Comparison of ENCODE assay signal across 1 cellular context in the genomic region with DNA sequence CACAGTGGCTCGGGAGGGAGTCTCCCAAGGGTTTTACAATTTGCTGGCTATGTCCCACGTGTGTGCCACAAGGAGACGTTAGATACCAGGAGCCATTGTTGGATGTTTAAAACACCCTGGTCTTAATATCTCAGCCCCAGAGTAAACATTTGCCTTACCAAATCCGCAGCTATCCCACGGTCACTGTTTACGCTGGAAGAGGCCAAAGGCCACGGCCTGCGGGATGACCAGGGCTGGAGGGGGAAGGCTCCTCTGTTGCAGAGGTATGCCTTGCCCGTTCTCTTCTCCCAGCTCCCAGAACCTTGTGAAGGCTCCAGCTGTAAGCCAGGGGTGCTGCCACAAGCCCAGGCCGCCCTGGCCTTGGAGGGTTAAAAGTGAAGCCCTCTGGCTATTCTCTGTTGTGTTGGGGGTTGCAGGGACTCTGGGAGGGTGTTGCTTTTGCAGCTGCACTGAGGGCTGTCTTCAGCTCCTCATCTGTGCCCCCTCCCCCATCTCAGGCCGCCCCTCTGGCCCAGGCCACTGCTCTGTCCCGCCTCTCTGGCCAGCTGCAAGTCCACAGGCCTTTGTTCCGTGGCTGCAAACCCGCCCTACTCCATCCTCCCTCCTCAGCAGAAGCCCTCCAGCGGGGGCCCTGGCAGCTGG.
TF ChIP-seq lines count a peak whose summit lies in the region.

No MANE protein-coding gene starts in this region.

TF ChIP-seq in HepG2, 621 proteins besides CTCF, POLR2A, EP300 and RAD21 (continued from another document and continues in another):
- TF ChIP-seq, protein P1, sequence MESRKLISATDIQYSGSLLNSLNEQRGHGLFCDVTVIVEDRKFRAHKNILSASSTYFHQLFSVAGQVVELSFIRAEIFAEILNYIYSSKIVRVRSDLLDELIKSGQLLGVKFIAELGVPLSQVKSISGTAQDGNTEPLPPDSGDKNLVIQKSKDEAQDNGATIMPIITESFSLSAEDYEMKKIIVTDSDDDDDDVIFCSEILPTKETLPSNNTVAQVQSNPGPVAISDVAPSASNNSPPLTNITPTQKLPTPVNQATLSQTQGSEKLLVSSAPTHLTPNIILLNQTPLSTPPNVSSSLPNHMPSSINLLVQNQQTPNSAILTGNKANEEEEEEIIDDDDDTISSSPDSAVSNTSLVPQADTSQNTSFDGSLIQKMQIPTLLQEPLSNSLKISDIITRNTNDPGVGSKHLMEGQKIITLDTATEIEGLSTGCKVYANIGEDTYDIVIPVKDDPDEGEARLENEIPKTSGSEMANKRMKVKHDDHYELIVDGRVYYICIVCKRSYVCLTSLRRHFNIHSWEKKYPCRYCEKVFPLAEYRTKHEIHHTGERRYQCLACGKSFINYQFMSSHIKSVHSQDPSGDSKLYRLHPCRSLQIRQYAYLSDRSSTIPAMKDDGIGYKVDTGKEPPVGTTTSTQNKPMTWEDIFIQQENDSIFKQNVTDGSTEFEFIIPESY (CRISPR knock-in tag; IDR thresholded peaks at IDR 0.05): no peak
- TF ChIP-seq WIZ (CRISPR knock-in tag; IDR thresholded peaks at IDR 0.05) (no peak), SP140L (CRISPR knock-in tag; IDR thresholded peaks at IDR 0.05; ENCODE audit: borderline replicate concordance) (no peak), ZNF614 (CRISPR knock-in tag; IDR thresholded peaks at IDR 0.05; ENCODE audit: borderline replicate concordance) (0 out of 2 replicates have a peak, but pooled peaks have one; percentile 21), ZFY (CRISPR knock-in tag; IDR thresholded peaks at IDR 0.05) (0 out of 2 replicates have a peak, but pooled peaks have one; percentile 22), ZNF431 (CRISPR knock-in tag; IDR thresholded peaks at IDR 0.05; ENCODE audit: borderline replicate concordance, low read depth) (no peak), ZBTB3 (CRISPR knock-in tag; IDR thresholded peaks at IDR 0.05; ENCODE audit: borderline replicate concordance, low read depth) (no peak), NR2F2 (IDR thresholded peaks at IDR 0.05; ENCODE audit: borderline replicate concordance, low read depth) (peak; percentile 89), XBP1 (CRISPR knock-in tag; IDR thresholded peaks at IDR 0.05) (no peak), KDM1A (CRISPR knock-in tag; IDR thresholded peaks at IDR 0.05) (no peak), ZNF430 (CRISPR knock-in tag; IDR thresholded peaks at IDR 0.05) (no peak), MEIS2 (CRISPR knock-in tag; IDR thresholded peaks at IDR 0.05) (0 out of 2 replicates have a peak, but pooled peaks have one; percentile 26), KDM5B (CRISPR knock-in tag; IDR thresholded peaks at IDR 0.05; ENCODE audit: borderline replicate concordance) (peak; percentile 39; the same call in 1 of the 2 replicates), MTF1 (CRISPR knock-in tag; IDR thresholded peaks at IDR 0.05) (no peak), AHR (CRISPR knock-in tag; IDR thresholded peaks at IDR 0.05) (no peak), CREB1 (IDR thresholded peaks at IDR 0.05) (no peak), CREB1 (CRISPR knock-in tag; IDR thresholded peaks at IDR 0.05) (no peak), FLYWCH1 (CRISPR knock-in tag; IDR thresholded peaks at IDR 0.05) (no peak), ZNF598 (CRISPR knock-in tag; IDR thresholded peaks at IDR 0.05; ENCODE audit: borderline replicate concordance) (no peak), ZNF607 (CRISPR knock-in tag; IDR thresholded peaks at IDR 0.05; ENCODE audit: borderline replicate concordance) (no peak), U2AF1 (optimal IDR thresholded peaks at IDR 0.05; ENCODE audit: low read depth, low read length) (no peak), HES4 (CRISPR knock-in tag; IDR thresholded peaks at IDR 0.05; ENCODE audit: borderline replicate concordance) (no peak), GLI4 (CRISPR knock-in tag; IDR thresholded peaks at IDR 0.05; ENCODE audit: borderline replicate concordance) (no peak), ZNF790 (CRISPR knock-in tag; IDR thresholded peaks at IDR 0.05; ENCODE audit: borderline replicate concordance) (no peak), ZSCAN30 (CRISPR knock-in tag; IDR thresholded peaks at IDR 0.05) (no peak), ZNF782 (CRISPR knock-in tag; IDR thresholded peaks at IDR 0.05; ENCODE audit: borderline replicate concordance) (no peak), ZNF350 (CRISPR knock-in tag; IDR thresholded peaks at IDR 0.05; ENCODE audit: borderline replicate concordance, low read depth) (peak; percentile 71; the same call in 1 of the 2 replicates), KLF11 (CRISPR knock-in tag; IDR thresholded peaks at IDR 0.05) (no peak), GABPA (IDR thresholded peaks at IDR 0.05; ENCODE audit: low read depth, low read length) (no peak), GABPA (CRISPR knock-in tag; IDR thresholded peaks at IDR 0.05; ENCODE audit: low read depth) (no peak)
- TF ChIP-seq, protein P2, sequence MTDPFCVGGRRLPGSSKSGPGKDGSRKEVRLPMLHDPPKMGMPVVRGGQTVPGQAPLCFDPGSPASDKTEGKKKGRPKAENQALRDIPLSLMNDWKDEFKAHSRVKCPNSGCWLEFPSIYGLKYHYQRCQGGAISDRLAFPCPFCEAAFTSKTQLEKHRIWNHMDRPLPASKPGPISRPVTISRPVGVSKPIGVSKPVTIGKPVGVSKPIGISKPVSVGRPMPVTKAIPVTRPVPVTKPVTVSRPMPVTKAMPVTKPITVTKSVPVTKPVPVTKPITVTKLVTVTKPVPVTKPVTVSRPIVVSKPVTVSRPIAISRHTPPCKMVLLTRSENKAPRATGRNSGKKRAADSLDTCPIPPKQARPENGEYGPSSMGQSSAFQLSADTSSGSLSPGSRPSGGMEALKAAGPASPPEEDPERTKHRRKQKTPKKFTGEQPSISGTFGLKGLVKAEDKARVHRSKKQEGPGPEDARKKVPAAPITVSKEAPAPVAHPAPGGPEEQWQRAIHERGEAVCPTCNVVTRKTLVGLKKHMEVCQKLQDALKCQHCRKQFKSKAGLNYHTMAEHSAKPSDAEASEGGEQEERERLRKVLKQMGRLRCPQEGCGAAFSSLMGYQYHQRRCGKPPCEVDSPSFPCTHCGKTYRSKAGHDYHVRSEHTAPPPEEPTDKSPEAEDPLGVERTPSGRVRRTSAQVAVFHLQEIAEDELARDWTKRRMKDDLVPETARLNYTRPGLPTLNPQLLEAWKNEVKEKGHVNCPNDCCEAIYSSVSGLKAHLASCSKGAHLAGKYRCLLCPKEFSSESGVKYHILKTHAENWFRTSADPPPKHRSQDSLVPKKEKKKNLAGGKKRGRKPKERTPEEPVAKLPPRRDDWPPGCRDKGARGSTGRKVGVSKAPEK (CRISPR knock-in tag; IDR thresholded peaks at IDR 0.05; ENCODE audit: borderline replicate concordance): no peak
- TF ChIP-seq, protein P3, sequence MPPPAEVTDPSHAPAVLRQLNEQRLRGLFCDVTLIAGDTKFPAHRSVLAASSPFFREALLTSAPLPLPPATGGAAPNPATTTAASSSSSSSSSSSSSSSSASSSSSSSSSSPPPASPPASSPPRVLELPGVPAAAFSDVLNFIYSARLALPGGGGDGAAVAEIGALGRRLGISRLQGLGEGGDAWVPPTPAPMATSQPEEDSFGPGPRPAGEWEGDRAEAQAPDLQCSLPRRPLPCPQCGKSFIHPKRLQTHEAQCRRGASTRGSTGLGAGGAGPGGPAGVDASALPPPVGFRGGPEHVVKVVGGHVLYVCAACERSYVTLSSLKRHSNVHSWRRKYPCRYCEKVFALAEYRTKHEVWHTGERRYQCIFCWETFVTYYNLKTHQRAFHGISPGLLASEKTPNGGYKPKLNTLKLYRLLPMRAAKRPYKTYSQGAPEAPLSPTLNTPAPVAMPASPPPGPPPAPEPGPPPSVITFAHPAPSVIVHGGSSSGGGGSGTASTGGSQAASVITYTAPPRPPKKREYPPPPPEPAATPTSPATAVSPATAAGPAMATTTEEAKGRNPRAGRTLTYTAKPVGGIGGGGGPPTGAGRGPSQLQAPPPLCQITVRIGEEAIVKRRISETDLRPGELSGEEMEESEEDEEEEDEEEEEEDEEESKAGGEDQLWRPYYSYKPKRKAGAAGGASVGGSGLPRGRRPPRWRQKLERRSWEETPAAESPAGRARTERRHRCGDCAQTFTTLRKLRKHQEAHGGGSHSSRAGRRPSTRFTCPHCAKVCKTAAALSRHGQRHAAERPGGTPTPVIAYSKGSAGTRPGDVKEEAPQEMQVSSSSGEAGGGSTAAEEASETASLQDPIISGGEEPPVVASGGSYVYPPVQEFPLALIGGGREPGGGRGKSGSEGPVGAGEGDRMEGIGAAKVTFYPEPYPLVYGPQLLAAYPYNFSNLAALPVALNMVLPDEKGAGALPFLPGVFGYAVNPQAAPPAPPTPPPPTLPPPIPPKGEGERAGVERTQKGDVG (CRISPR knock-in tag; IDR thresholded peaks at IDR 0.05; ENCODE audit: borderline replicate concordance): no peak
- TF ChIP-seq, protein P4, sequence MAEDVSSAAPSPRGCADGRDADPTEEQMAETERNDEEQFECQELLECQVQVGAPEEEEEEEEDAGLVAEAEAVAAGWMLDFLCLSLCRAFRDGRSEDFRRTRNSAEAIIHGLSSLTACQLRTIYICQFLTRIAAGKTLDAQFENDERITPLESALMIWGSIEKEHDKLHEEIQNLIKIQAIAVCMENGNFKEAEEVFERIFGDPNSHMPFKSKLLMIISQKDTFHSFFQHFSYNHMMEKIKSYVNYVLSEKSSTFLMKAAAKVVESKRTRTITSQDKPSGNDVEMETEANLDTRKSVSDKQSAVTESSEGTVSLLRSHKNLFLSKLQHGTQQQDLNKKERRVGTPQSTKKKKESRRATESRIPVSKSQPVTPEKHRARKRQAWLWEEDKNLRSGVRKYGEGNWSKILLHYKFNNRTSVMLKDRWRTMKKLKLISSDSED (CRISPR knock-in tag; IDR thresholded peaks at IDR 0.05): no peak
- TF ChIP-seq, protein P5, sequence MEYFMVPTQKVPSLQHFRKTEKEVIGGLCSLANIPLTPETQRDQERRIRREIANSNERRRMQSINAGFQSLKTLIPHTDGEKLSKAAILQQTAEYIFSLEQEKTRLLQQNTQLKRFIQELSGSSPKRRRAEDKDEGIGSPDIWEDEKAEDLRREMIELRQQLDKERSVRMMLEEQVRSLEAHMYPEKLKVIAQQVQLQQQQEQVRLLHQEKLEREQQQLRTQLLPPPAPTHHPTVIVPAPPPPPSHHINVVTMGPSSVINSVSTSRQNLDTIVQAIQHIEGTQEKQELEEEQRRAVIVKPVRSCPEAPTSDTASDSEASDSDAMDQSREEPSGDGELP (IDR thresholded peaks at IDR 0.05; ENCODE audit: borderline replicate concordance, low read depth): peak; percentile 49; the same call in 1 of the 2 replicates
- TF ChIP-seq, protein P6, sequence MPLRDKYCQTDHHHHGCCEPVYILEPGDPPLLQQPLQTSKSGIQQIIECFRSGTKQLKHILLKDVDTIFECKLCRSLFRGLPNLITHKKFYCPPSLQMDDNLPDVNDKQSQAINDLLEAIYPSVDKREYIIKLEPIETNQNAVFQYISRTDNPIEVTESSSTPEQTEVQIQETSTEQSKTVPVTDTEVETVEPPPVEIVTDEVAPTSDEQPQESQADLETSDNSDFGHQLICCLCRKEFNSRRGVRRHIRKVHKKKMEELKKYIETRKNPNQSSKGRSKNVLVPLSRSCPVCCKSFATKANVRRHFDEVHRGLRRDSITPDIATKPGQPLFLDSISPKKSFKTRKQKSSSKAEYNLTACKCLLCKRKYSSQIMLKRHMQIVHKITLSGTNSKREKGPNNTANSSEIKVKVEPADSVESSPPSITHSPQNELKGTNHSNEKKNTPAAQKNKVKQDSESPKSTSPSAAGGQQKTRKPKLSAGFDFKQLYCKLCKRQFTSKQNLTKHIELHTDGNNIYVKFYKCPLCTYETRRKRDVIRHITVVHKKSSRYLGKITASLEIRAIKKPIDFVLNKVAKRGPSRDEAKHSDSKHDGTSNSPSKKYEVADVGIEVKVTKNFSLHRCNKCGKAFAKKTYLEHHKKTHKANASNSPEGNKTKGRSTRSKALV (CRISPR knock-in tag; IDR thresholded peaks at IDR 0.05): peak; percentile 57; the same call in 1 of the 2 replicates
- TF ChIP-seq, protein P7, sequence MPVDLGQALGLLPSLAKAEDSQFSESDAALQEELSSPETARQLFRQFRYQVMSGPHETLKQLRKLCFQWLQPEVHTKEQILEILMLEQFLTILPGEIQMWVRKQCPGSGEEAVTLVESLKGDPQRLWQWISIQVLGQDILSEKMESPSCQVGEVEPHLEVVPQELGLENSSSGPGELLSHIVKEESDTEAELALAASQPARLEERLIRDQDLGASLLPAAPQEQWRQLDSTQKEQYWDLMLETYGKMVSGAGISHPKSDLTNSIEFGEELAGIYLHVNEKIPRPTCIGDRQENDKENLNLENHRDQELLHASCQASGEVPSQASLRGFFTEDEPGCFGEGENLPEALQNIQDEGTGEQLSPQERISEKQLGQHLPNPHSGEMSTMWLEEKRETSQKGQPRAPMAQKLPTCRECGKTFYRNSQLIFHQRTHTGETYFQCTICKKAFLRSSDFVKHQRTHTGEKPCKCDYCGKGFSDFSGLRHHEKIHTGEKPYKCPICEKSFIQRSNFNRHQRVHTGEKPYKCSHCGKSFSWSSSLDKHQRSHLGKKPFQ (CRISPR knock-in tag; IDR thresholded peaks at IDR 0.05; ENCODE audit: insufficient replicate concordance): no peak
- TF ChIP-seq, protein P8, sequence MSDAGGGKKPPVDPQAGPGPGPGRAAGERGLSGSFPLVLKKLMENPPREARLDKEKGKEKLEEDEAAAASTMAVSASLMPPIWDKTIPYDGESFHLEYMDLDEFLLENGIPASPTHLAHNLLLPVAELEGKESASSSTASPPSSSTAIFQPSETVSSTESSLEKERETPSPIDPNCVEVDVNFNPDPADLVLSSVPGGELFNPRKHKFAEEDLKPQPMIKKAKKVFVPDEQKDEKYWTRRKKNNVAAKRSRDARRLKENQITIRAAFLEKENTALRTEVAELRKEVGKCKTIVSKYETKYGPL (CRISPR knock-in tag; IDR thresholded peaks at IDR 0.05): no peak
- TF ChIP-seq, protein P9, sequence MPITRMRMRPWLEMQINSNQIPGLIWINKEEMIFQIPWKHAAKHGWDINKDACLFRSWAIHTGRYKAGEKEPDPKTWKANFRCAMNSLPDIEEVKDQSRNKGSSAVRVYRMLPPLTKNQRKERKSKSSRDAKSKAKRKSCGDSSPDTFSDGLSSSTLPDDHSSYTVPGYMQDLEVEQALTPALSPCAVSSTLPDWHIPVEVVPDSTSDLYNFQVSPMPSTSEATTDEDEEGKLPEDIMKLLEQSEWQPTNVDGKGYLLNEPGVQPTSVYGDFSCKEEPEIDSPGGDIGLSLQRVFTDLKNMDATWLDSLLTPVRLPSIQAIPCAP (CRISPR knock-in tag; IDR thresholded peaks at IDR 0.05; ENCODE audit: low read depth): no peak
- TF ChIP-seq, protein P10, sequence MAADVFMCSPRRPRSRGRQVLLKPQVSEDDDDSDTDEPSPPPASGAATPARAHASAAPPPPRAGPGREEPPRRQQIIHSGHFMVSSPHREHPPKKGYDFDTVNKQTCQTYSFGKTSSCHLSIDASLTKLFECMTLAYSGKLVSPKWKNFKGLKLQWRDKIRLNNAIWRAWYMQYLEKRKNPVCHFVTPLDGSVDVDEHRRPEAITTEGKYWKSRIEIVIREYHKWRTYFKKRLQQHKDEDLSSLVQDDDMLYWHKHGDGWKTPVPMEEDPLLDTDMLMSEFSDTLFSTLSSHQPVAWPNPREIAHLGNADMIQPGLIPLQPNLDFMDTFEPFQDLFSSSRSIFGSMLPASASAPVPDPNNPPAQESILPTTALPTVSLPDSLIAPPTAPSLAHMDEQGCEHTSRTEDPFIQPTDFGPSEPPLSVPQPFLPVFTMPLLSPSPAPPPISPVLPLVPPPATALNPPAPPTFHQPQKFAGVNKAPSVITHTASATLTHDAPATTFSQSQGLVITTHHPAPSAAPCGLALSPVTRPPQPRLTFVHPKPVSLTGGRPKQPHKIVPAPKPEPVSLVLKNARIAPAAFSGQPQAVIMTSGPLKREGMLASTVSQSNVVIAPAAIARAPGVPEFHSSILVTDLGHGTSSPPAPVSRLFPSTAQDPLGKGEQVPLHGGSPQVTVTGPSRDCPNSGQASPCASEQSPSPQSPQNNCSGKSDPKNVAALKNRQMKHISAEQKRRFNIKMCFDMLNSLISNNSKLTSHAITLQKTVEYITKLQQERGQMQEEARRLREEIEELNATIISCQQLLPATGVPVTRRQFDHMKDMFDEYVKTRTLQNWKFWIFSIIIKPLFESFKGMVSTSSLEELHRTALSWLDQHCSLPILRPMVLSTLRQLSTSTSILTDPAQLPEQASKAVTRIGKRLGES (CRISPR knock-in tag; IDR thresholded peaks at IDR 0.05; ENCODE audit: borderline replicate concordance): no peak
